In genomic region chr11:118870396-118871343, GRCh38 we compare ENCODE assay signal across 8 cellular contexts. TPM values are rescaled to one million over a fixed set of nuclear protein-coding genes. Genes with fewer than 3 reads are reported as not detected.
DNase-seq lines count a peak whose midpoint lies in the region; ATAC-seq and TF ChIP-seq lines count a peak whose summit lies in the region.

No MANE protein-coding gene starts in this region.

- H3K36me3 ChIP-seq in CD8-positive, alpha-beta T cell (ENCODE audit: insufficient read depth, low read length), result no peaks in the 10 kb centered on the region
- H3K36me3 ChIP-seq in MM.1S (replicated peaks; ENCODE audit: insufficient read depth, low read length), result no peaks in the 10 kb centered on the region
- no peaks in the 10 kb centered on the region for H3K36me3 ChIP-seq in body of pancreas (replicated peaks in 1 of 2; ENCODE audit: insufficient read depth in 1 of 2, low read depth in 2 of 2)
- H3K36me3 ChIP-seq in stomach smooth muscle (ENCODE audit: control insufficient read depth in 2 of 2, insufficient read depth in 2 of 2, low read length in 2 of 2), result no peaks in the 10 kb centered on the region

- no peaks in the 10 kb centered on the region for H3K27me3 ChIP-seq in CD8-positive, alpha-beta T cell (ENCODE audit: insufficient read depth, low read length)
- H3K27me3 ChIP-seq in MM.1S (replicated peaks; ENCODE audit: insufficient read depth, low read length) (no peaks in the 10 kb centered on the region), body of pancreas (no peaks in the 10 kb centered on the region), stomach smooth muscle (ENCODE audit: control insufficient read depth in 1 of 2, insufficient read depth in 2 of 2, low read length in 2 of 2) (no peaks in the 10 kb centered on the region)

- H3K9me3 ChIP-seq in CD8-positive, alpha-beta T cell (ENCODE audit: low read length), result no peaks in the 10 kb centered on the region
- H3K9me3 ChIP-seq in MM.1S (replicated peaks; ENCODE audit: insufficient read depth, low read length) (no peaks in the 10 kb centered on the region), body of pancreas (no peaks in the 10 kb centered on the region), stomach smooth muscle (ENCODE audit: control insufficient read depth in 2 of 2, low read length in 2 of 2) (no peaks in the 10 kb centered on the region)

- H3F3A ChIP-seq in MM.1S (ENCODE audit: insufficient read depth, low read length), result peaks cover 51% of the 10 kb centered on the region

- peak overlapping the region; percentile 86 for H3K27ac ChIP-seq in CD8-positive, alpha-beta T cell (ENCODE audit: low read depth, low read length)
- H3K27ac ChIP-seq in MM.1S (ENCODE audit: low read length), result peak overlapping the region; percentile 100
- H3K27ac ChIP-seq in body of pancreas, result peak overlapping the region; percentile 87 to 95 (median 92)
- peak overlapping the region; percentile 88 for H3K27ac ChIP-seq in stomach smooth muscle (ENCODE audit: low read length)

- H3K36me3 Mint-ChIP-seq in CD8-positive, alpha-beta T cell, result no peaks in the 10 kb centered on the region

- peak overlapping the region; percentile 99 for H3K27ac Mint-ChIP-seq in CD8-positive, alpha-beta T cell

- peak overlapping the region; percentile 22 for H3K4me3 ChIP-seq in CD8-positive, alpha-beta T cell (ENCODE audit: low read depth, low read length)
- peak overlapping the region; percentile 55 for H3K4me3 ChIP-seq in MM.1S (ENCODE audit: low read length)
- H3K4me3 ChIP-seq in body of pancreas, result no peak overlapping the region
- peak overlapping the region in 1 of 2 donors; percentile 66 for H3K4me3 ChIP-seq in stomach smooth muscle (ENCODE audit: low read length in 2 of 2)

- intact Hi-C loops in CD8-positive, alpha-beta T cell (cut with DNase I, micrococcal nuclease), result loop anchor here (1.0 to 5.0 kb wide), 5 partner anchors 37 to 178 kb away; partner anchors contain the start of gene DDX6 (in 1 of the 2)
- intact Hi-C loops in body of pancreas (cut with DNase I), result no loop called here

- H3K79me2 ChIP-seq in MM.1S (ENCODE audit: low read length), result no peaks in the 10 kb centered on the region

- no peaks in the 10 kb centered on the region for H3K27me3 Mint-ChIP-seq in CD8-positive, alpha-beta T cell (ENCODE audit: low read depth)

- no peaks in the 10 kb centered on the region for H3K9me2 ChIP-seq in MM.1S (replicated peaks; ENCODE audit: insufficient read depth, low read length)

- H3K9ac ChIP-seq in MM.1S (ENCODE audit: low read length) (peak overlapping the region; percentile 97), stomach smooth muscle (ENCODE audit: low read length in 2 of 2) (peak overlapping the region in 1 of 2 donors; percentile 69)

- H3K4me3 Mint-ChIP-seq in CD8-positive, alpha-beta T cell, result peak overlapping the region; percentile 79

- H2AFZ ChIP-seq in MM.1S (ENCODE audit: low read length), result peak overlapping the region; percentile 9; the same call in 1 of the 2 replicates

- H3K4me1 Mint-ChIP-seq in CD8-positive, alpha-beta T cell (ENCODE audit: low read depth), result peaks cover 60% of the 10 kb centered on the region

- H4K20me1 ChIP-seq in MM.1S (ENCODE audit: insufficient read depth, low read length), result no peaks in the 10 kb centered on the region

- no peak for TF ChIP-seq POLR2A in body of pancreas (IDR thresholded peaks at IDR 0.05)

- peak; percentile 41 for ATAC-seq in CD8-positive, alpha-beta T cell
- peak; percentile 66 for ATAC-seq in GM21367 (IDR thresholded peaks at IDR 0.05; ENCODE audit: unreplicated experiment)
- ATAC-seq in body of pancreas, result peak; percentile 13
- peak; percentile 89 for ATAC-seq in left lobe of liver

- DNase-seq in CD8-positive, alpha-beta T cell, result peak in 2 of 7 experiments; percentile 19 to 61
- peak; percentile 83 for DNase-seq in MM.1S
- peak in 2 of 4 donors; percentile 45 to 48 for DNase-seq in body of pancreas
- DNase-seq in left lobe of liver (ENCODE audit: low spot score), result peak; percentile 87
- no peak for DNase-seq in NCI-H345 treated with DMSO at 0.1 percent for 48 hours (lab: John Stamatoyannopoulos, UW; ENCODE audit: unreplicated experiment)
- DNase-seq in COR-L47 (lab: John Stamatoyannopoulos, UW), result no peak

- no peak for TF ChIP-seq CTCF in CD8-positive, alpha-beta T cell (IDR thresholded peaks at IDR 0.05)
- TF ChIP-seq CTCF in MM.1S (IDR thresholded peaks at IDR 0.05; ENCODE audit: low read length), result no peak
- TF ChIP-seq CTCF in body of pancreas (IDR thresholded peaks at IDR 0.05), result peak in 2 of 7 experiments; percentile 19 to 20

- 32 to 47% methylated on average over 8 to 14 of the region's 14 CpGs for WGBS in body of pancreas, 2 donors

- H3K4me1 ChIP-seq in CD8-positive, alpha-beta T cell (ENCODE audit: insufficient read depth, low read length), result peaks cover 61% of the 10 kb centered on the region
- H3K4me1 ChIP-seq in MM.1S (ENCODE audit: low read length) (peaks cover 34% of the 10 kb centered on the region), body of pancreas (peaks cover 24% of the 10 kb centered on the region), stomach smooth muscle (ENCODE audit: control insufficient read depth, insufficient read depth, low read length) (peaks cover 15% of the 10 kb centered on the region)

- H3K4me2 ChIP-seq in MM.1S (ENCODE audit: low read depth, low read length), result peak overlapping the region; percentile 91

- POLR2A ChIA-PET in CD8-positive, alpha-beta T cell (lab: Charles Lee), result interaction anchor here (0.6 to 4.9 kb wide), 25 partner anchors 8 to 435 kb away, joined by 3 to 119 read pairs (median 6); partner anchors contain the start of genes BCL9L, CXCR5, DDX6 and KMT2A

- H3K9me3 Mint-ChIP-seq in CD8-positive, alpha-beta T cell, result no peaks in the 10 kb centered on the region

- CTCF ChIA-PET in CD8-positive, alpha-beta T cell (lab: Charles Lee), result interaction anchor here (0.5 to 4.0 kb wide), 16 partner anchors 9 to 181 kb away, joined by 3 to 21 read pairs (median 9); partner anchors contain the start of gene DDX6

RNA-seq across cellular contexts. Expression of gene CXCR5, which starts 13.0 kb away (rescaled TPM):
- 1 to 10 TPM; 7.6 to 8.0 TPM for total RNA-seq in CD8-positive, alpha-beta T cell
- not detected for total RNA-seq in body of pancreas
- 0.08 TPM for total RNA-seq in left lobe of liver

RNA-seq across cellular contexts. Expression of gene BCL9L, which starts 55.1 kb away (rescaled TPM):
- total RNA-seq in CD8-positive, alpha-beta T cell, result 100 to 1,000 TPM; 437 to 439 TPM
- total RNA-seq in body of pancreas (10 to 100 TPM; 13.2 to 16.5 TPM), left lobe of liver (24.7 TPM)

Comparison
In these comparisons a context has a peak if more than half of its experiments do, and no peak if none do; other contexts are left out.
1. ATAC-seq: peak in every context shown above with its lines; median percentile 89 in left lobe of liver; 66 in GM21367; 41 in CD8-positive, alpha-beta T cell; 13 in body of pancreas.
2. DNase-seq: peak in MM.1S (single experiment) and left lobe of liver (single experiment); none in NCI-H345 treated with DMSO at 0.1 percent for 48 hours (single experiment) and COR-L47 (single experiment).
3. H3K4me3 ChIP-seq: peak in CD8-positive, alpha-beta T cell (single experiment) and MM.1S (single experiment); none in body of pancreas (0 of 2).
4. RNA of gene BCL9L, which starts 55.1 kb away (total RNA-seq): 437 to 439 TPM in CD8-positive, alpha-beta T cell; 24.7 TPM in left lobe of liver (single experiment) and 13.2 to 16.5 TPM in body of pancreas; every median in the first group is over 10 times any median in the second.
5. Peak in every context shown above with its lines, with median percentiles within 50 percentile points of each other: H3K27ac ChIP-seq.